8 cellular contexts compared by ENCODE assay signal in genomic region chr11:19345848-19346681, GRCh38.
DNase-seq lines count a peak whose midpoint lies in the region; ATAC-seq, FAIRE-seq and TF ChIP-seq lines count a peak whose summit lies in the region.

No MANE protein-coding gene starts in this region.

- H3K27me3 ChIP-seq in right atrium auricular region = peaks cover 8 to 9% of the 10 kb centered on the region in 2 donors
- peaks cover 60 to 71% (median 65%) of the 10 kb centered on the region in 3 donors for H3K27me3 ChIP-seq in gastrocnemius medialis

- H3K27ac ChIP-seq in right atrium auricular region (no peak overlapping the region), gastrocnemius medialis (no peak overlapping the region)

- TF ChIP-seq POLR2A in gastrocnemius medialis (IDR thresholded peaks at IDR 0.05) = no peak

- no peak for DNase-seq in right atrium auricular region (ENCODE audit: low spot score)
- no peak for DNase-seq in gastrocnemius medialis
- no peak for DNase-seq in RCC 7860 (ENCODE audit: low spot score)

- peaks cover 0 to 21% of the 10 kb centered on the region in 2 donors for H3K4me1 ChIP-seq in right atrium auricular region
- peaks cover 0 to 20% of the 10 kb centered on the region in 2 donors for H3K4me1 ChIP-seq in gastrocnemius medialis

- H3K9me3 ChIP-seq in right atrium auricular region = no peaks in the 10 kb centered on the region
- H3K9me3 ChIP-seq in gastrocnemius medialis = no peaks in the 10 kb centered on the region

- no peak for FAIRE-seq in RCC 7860 (lab: Jason Lieb, UNC)

- intact Hi-C loops in gastrocnemius medialis (cut with DNase I; ENCODE audit: low total_unique reads) = no loop called here

- H3K4me3 ChIP-seq in GM12875 (ENCODE audit: low read depth, low read length) (peak overlapping the region; percentile 46), WI38 (ENCODE audit: low read depth, low read length) (peak overlapping the region; percentile 40), right atrium auricular region (peak overlapping the region; percentile 27 to 51), gastrocnemius medialis (peak overlapping the region; percentile 45 to 50 (median 48))

- TF ChIP-seq CTCF in GM12875 (IDR thresholded peaks at IDR 0.05; ENCODE audit: borderline replicate concordance, insufficient read depth, low read depth, low read length) (0 out of 2 replicates have a peak, but pooled peaks have one; percentile 27), WI38 (IDR thresholded peaks at IDR 0.05; ENCODE audit: low read depth, low read length) (no peak), right atrium auricular region (IDR thresholded peaks at IDR 0.05) (peak in 1 of 2 donors; percentile 51), gastrocnemius medialis (IDR thresholded peaks at IDR 0.05 in 4 of 5, conservative IDR thresholded peaks at IDR 0.05 in 1 of 5) (no peak)

- in situ Hi-C loops in gastrocnemius medialis (cut with MboI; ENCODE audit: low sequenced_read_pairs in 4 of 4) = no loop called here

- peak; percentile 40 for ATAC-seq in HG02852 (IDR thresholded peaks at IDR 0.05; ENCODE audit: unreplicated experiment)
- peak; percentile 33 to 46 for ATAC-seq in gastrocnemius medialis
- ATAC-seq in HG03521 (IDR thresholded peaks at IDR 0.05; ENCODE audit: unreplicated experiment) = no peak
- no peak for ATAC-seq in HG03139 (IDR thresholded peaks at IDR 0.05; ENCODE audit: unreplicated experiment)

- H3K36me3 ChIP-seq in right atrium auricular region (no peaks in the 10 kb centered on the region), gastrocnemius medialis (no peaks in the 10 kb centered on the region)

Comparison
In these comparisons a context has a peak if more than half of its experiments do, and no peak if none do; other contexts are left out.
1. ATAC-seq: peak in HG02852 (single experiment) and gastrocnemius medialis (2 of 2); none in HG03521 (single experiment) and HG03139 (single experiment).
2. Peak in every context shown above with its lines, with median percentiles within 50 percentile points of each other: H3K4me3 ChIP-seq.